9 cellular contexts compared by ENCODE assay signal in the genomic region with DNA sequence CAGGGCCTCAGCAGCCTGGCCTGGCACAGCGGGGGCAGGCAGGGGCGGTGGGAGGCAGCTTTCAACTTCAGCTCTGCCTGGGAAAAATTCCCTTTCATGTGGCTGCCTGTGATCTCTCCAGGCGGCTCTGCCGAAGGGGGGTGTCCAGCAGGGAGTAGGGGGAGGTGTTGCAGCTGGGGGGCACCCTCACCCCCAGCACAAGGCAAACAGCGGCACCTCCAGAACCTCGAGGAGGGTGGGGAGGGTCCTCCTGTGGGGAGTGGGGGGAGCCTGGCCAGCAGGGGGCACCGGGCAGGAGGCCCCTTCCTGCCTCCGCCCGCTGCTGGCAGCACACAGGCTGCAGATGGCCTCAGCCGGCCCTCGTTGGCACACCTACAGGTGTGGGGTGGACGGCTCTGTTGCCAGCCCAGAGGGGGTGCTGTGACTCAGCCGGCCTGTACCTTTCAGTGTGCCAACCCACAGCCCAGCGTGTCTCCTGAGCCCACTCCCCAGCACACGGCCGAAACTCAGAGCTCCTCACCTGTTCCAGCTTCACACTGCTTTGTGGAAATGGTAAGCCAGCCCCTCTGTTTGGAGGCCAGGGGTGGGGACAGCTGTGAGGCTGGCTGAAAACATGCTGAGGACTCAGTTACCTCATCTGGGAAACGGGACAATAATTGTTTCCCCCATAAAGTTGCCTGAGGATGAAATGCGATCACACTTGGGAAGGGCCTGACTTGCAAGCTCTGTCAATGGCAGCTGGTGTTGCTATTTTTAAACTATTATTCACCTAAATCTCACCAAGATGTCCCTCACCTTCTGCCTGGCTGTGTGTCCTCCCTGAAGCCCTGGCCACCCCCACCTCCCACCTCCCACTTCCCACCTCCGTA. TPM values are rescaled to one million over a fixed set of nuclear protein-coding genes. Genes with fewer than 3 reads are reported as not detected.
A peak's percentile ranks its signal among the peaks of the same experiment; 100 is the strongest.
DNase-seq lines count a peak whose midpoint lies in the region; ATAC-seq, FAIRE-seq and TF ChIP-seq lines count a peak whose summit lies in the region.
"Had no signal": no experiment of that assay in that cellular context is flagged by ENCODE, and none has a peak within 500 bp of the region (broad histone marks: within the 10 kb centered on the region; RNA-seq: fewer than 3 reads in every experiment).

No MANE protein-coding gene starts in this region.

- intact Hi-C loops in vagina (cut with DNase I) = loop anchor here (5.0 kb wide), 1 partner anchor 48 kb away; no protein-coding TSS in a partner anchor

- TF ChIP-seq CTCF in LNCaP clone FGC (IDR thresholded peaks at IDR 0.05; ENCODE audit: control insufficient read depth, extremely low read depth, insufficient read depth) (peak; percentile 10; the same call in 1 of the 2 replicates), chondrocyte (IDR thresholded peaks at IDR 0.05) (peak; percentile 61), vagina (IDR thresholded peaks at IDR 0.05) (no peak)

- no peaks in the 10 kb centered on the region for H3K9me3 Mint-ChIP-seq in chondrocyte (ENCODE audit: low read depth)
- no peaks in the 10 kb centered on the region for H3K9me3 Mint-ChIP-seq in naive thymus-derived CD8-positive, alpha-beta T cell

- H3K27me3 ChIP-seq in vagina (no peaks in the 10 kb centered on the region), small intestine (ENCODE audit: control insufficient read depth in 2 of 2, insufficient read depth in 2 of 2, low read length in 2 of 2) (no peaks in the 10 kb centered on the region)

- DNase-seq in COR-L47 (lab: John Stamatoyannopoulos, UW) = peak; percentile 63
- DNase-seq in LNCaP clone FGC (ENCODE audit: low read depth) = no peak
- no peak for DNase-seq in chondrocyte (ENCODE audit: low spot score)
- no peak for DNase-seq in naive thymus-derived CD8-positive, alpha-beta T cell
- DNase-seq in vagina (ENCODE audit: extremely low spot score in 2 of 2) = no peak
- DNase-seq in KBM-7 = no peak
- DNase-seq in small intestine = no peak

- H3K4me3 ChIP-seq in LNCaP clone FGC (ENCODE audit: low read depth, low read length) = no peak overlapping the region
- H3K4me3 ChIP-seq in vagina = no peak overlapping the region
- no peak overlapping the region for H3K4me3 ChIP-seq in small intestine (ENCODE audit: low read depth in 1 of 2, low read length in 2 of 2)

- H3K4me3 Mint-ChIP-seq in chondrocyte (ENCODE audit: unreplicated experiment) = no peak overlapping the region
- peak overlapping the region in 1 of 10 donors; percentile 3 for H3K4me3 Mint-ChIP-seq in naive thymus-derived CD8-positive, alpha-beta T cell

- H3K9me3 ChIP-seq in vagina (no peaks in the 10 kb centered on the region), small intestine (ENCODE audit: control insufficient read depth, low read depth) (no peaks in the 10 kb centered on the region)

- no peak for TF ChIP-seq POLR2A in vagina (IDR thresholded peaks at IDR 0.05)

- FAIRE-seq in small intestine (lab: Jason Lieb, UNC) = no peak
- FAIRE-seq: colon had no signal

- H3K27ac Mint-ChIP-seq in chondrocyte (ENCODE audit: unreplicated experiment) = peak overlapping the region; percentile 90
- peak overlapping the region in 3 of 10 donors; percentile 32 to 70 (median 58) for H3K27ac Mint-ChIP-seq in naive thymus-derived CD8-positive, alpha-beta T cell

- H3K4me1 ChIP-seq in vagina = peaks cover 19% of the 10 kb centered on the region
- H3K4me1 ChIP-seq in small intestine (ENCODE audit: control insufficient read depth in 2 of 2, insufficient read depth in 1 of 2, low read depth in 1 of 2, low read length in 1 of 2) = no peaks in the 10 kb centered on the region

- in situ Hi-C loops in KBM-7 (cut with MboI; ENCODE audit: low pct_unique_long_range_greater_than_20kb, low sequenced_read_pairs) = no loop called here

- POLR2A ChIA-PET in naive thymus-derived CD8-positive, alpha-beta T cell (lab: Charles Lee) = interaction anchor here (0.9 to 3.0 kb wide), 3 partner anchors 17 to 54 kb away, joined by 3 to 13 read pairs (median 3); no protein-coding TSS in a partner anchor

- WGBS in small intestine, 3 donors = 55 to 67% (median 65%) methylated on average over 18 to 19 of the region's 19 CpGs

- no peaks in the 10 kb centered on the region for H3K27me3 Mint-ChIP-seq in chondrocyte (ENCODE audit: low read depth)
- no peaks in the 10 kb centered on the region for H3K27me3 Mint-ChIP-seq in naive thymus-derived CD8-positive, alpha-beta T cell

- ATAC-seq in naive thymus-derived CD8-positive, alpha-beta T cell = peak; percentile 36 to 49
- no peak for ATAC-seq in GM21529 (IDR thresholded peaks at IDR 0.05; ENCODE audit: unreplicated experiment)

- peaks cover 71% of the 10 kb centered on the region for H3K4me1 Mint-ChIP-seq in chondrocyte (ENCODE audit: low read depth)
- peaks cover 19 to 51% (median 28%) of the 10 kb centered on the region in 4 donors for H3K4me1 Mint-ChIP-seq in naive thymus-derived CD8-positive, alpha-beta T cell

- H3K27ac ChIP-seq in vagina = no peak overlapping the region
- no peak overlapping the region for H3K27ac ChIP-seq in small intestine (ENCODE audit: low read depth in 1 of 2, low read length in 1 of 2)

- H3K36me3 ChIP-seq in vagina (peaks cover 0 to 14% of the 10 kb centered on the region in 2 donors), small intestine (ENCODE audit: control insufficient read depth in 2 of 2, insufficient read depth in 2 of 2, low read length in 2 of 2) (peaks cover 0 to 2% of the 10 kb centered on the region in 2 donors)

- peaks cover 34% of the 10 kb centered on the region for H3K36me3 Mint-ChIP-seq in chondrocyte (ENCODE audit: low read depth)
- no peaks in the 10 kb centered on the region for H3K36me3 Mint-ChIP-seq in naive thymus-derived CD8-positive, alpha-beta T cell

RNA-seq across cellular contexts. Expression of a gene that starts 37.0 kb away (rescaled TPM):
- total RNA-seq in chondrocyte = 144 to 193 TPM (median 145 TPM) in 3 replicates
- 1 to 10 TPM; 6.8 to 8.3 TPM for total RNA-seq in naive thymus-derived CD8-positive, alpha-beta T cell
- 10 to 100 TPM in 1 of 3 donors, 1 to 10 TPM in 2; 2.6 to 24.6 (median 3.7) TPM for polyA plus RNA-seq in naive thymus-derived CD8-positive, alpha-beta T cell
- total RNA-seq in vagina = 51.8 TPM
- 10 to 100 TPM in 2 of 3 donors, 1 to 10 TPM in 1; 3.8 to 21.9 (median 14.6) TPM for polyA plus RNA-seq in small intestine

Comparison
In these comparisons a context has a peak if more than half of its experiments do, and no peak if none do; other contexts are left out.
1. CTCF ChIP-seq: peak in LNCaP clone FGC (single experiment) and chondrocyte (single experiment); none in vagina (0 of 3).